20 cellular contexts compared by ENCODE assay signal in the genomic region with DNA sequence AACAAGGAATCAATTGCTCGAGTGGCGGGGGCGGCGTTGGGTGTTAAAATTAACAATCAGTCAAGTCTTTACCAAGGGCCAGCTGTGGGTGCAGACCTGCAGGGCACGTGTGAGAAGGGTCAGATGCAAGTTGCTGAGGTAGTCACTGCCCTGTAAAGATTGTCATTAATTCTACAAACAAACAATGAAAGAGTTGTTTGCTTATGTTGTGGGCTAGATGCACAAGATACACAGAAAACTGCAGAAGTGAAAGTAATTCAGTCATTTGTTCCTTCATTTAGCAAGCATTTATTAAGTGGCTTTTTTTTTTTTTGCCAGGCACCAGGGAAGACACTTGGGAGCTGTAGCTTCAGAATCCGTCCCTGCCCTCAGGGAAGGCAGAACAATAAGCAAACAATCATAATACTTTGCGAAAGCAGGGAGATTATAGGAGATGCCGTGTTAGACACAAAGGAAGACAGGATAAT.
A peak's percentile ranks its signal among the peaks of the same experiment; 100 is the strongest.
DNase-seq lines count a peak whose midpoint lies in the region; ATAC-seq and TF ChIP-seq lines count a peak whose summit lies in the region.
"Had no signal": no experiment of that assay in that cellular context is flagged by ENCODE, and none has a peak within 500 bp of the region (broad histone marks: within the 10 kb centered on the region; RNA-seq: fewer than 3 reads in every experiment).

No MANE protein-coding gene starts in this region.

- H3K4me1 Mint-ChIP-seq in progenitor cell of endocrine pancreas (ENCODE audit: low read depth), result peaks cover 15% of the 10 kb centered on the region

- H3K4me1 ChIP-seq in HAP-1, result peaks cover 6% of the 10 kb centered on the region
- H3K4me1 ChIP-seq: BE2C, uterus had no signal

- no peaks in the 10 kb centered on the region; the same call in 1 of the 2 replicates for H3K27me3 ChIP-seq in HAP-1 (ENCODE audit: low read depth)
- H3K27me3 ChIP-seq: uterus had no signal

- no peaks in the 10 kb centered on the region for H3K9me3 ChIP-seq in HAP-1
- H3K9me3 ChIP-seq: BE2C, uterus had no signal

- DNase-seq in HAP-1 (ENCODE audit: low spot score in 2 of 2) (peak; percentile 80 to 90), NCI-H345 (lab: John Stamatoyannopoulos, UW) (peak; percentile 19), choroid plexus epithelial cell (ENCODE audit: low read depth) (peak; percentile 17), progenitor cell of endocrine pancreas (ENCODE audit: low spot score, unreplicated experiment) (no peak), dermis blood vessel endothelial cell (no peak), NCI-H1436 treated with DMSO at 0.1 percent for 48 hours (lab: John Stamatoyannopoulos, UW) (no peak), omental fat pad (ENCODE audit: low spot score) (no peak)
- DNase-seq: activated CD8-positive, alpha-beta memory T cell treated with anti-CD3 and anti-CD28 coated beads, Interleukin-2, amount 50 U/mL, for 48 hours; activated naive CD4-positive, alpha-beta T cell treated with anti-CD3 and anti-CD28 coated beads, Interleukin-2, amount 50 U/mL, for 16 hours; BE2C; DMS 273 treated with DMSO at 0.1 percent for 48 hours; NCI-H1092 treated with DMSO at 0.1 percent for 48 hours; NCI-H510A; occipital lobe; T-helper 2 cell; uterus had no signal

- peaks cover 7% of the 10 kb centered on the region for H3K36me3 Mint-ChIP-seq in progenitor cell of endocrine pancreas (ENCODE audit: insufficient read depth)
- H3K36me3 Mint-ChIP-seq: IgD-negative memory B cell, mesothelial cell of epicardium had no signal

- H3K9me3 Mint-ChIP-seq in progenitor cell of endocrine pancreas (ENCODE audit: low read depth), result no peaks in the 10 kb centered on the region
- H3K9me3 Mint-ChIP-seq: IgD-negative memory B cell; mesothelial cell of epicardium; stimulated activated naive CD8-positive, alpha-beta T cell treated with anti-CD3 and anti-CD28 coated beads, Interleukin-15, Interleukin-2, amounts not matched to agents 100 ng/mL and 50 ng/mL, for 24 hours had no signal

- TF ChIP-seq CTCF in choroid plexus epithelial cell (conservative IDR thresholded peaks at IDR 0.05; ENCODE audit: low read depth, low read length) (no peak), progenitor cell of endocrine pancreas (IDR thresholded peaks at IDR 0.05; ENCODE audit: unreplicated experiment) (no peak), omental fat pad (IDR thresholded peaks at IDR 0.05) (no peak)

- peak overlapping the region; percentile 30 for H3K27ac Mint-ChIP-seq in progenitor cell of endocrine pancreas
- H3K27ac Mint-ChIP-seq: IgD-negative memory B cell; mesothelial cell of epicardium; stimulated activated naive CD8-positive, alpha-beta T cell treated with anti-CD3 and anti-CD28 coated beads, Interleukin-15, Interleukin-2, amounts not matched to agents 100 ng/mL and 50 ng/mL, for 24 hours had no signal

- no peak for ATAC-seq in HG03439 (IDR thresholded peaks at IDR 0.05; ENCODE audit: unreplicated experiment)
- no peak for ATAC-seq in omental fat pad (ENCODE audit: low FRiP score)

- in situ Hi-C loops in HAP-1 (cut with MboI; ENCODE audit: low sequenced_read_pairs), result loop anchor here (25.0 kb wide), 1 partner anchor 420 kb away; no protein-coding TSS in a partner anchor

- peaks cover 4% of the 10 kb centered on the region; the same call in 1 of the 2 replicates for H3K36me3 ChIP-seq in HAP-1 (replicated peaks)
- H3K36me3 ChIP-seq: BE2C, uterus had no signal

- H3K27me3 Mint-ChIP-seq in progenitor cell of endocrine pancreas, result no peaks in the 10 kb centered on the region

- no peak overlapping the region for H3K4me3 Mint-ChIP-seq in progenitor cell of endocrine pancreas (ENCODE audit: low read depth)
- H3K4me3 Mint-ChIP-seq: mesothelial cell of epicardium; stimulated activated naive CD8-positive, alpha-beta T cell treated with anti-CD3 and anti-CD28 coated beads, Interleukin-15, Interleukin-2, amounts not matched to agents 100 ng/mL and 50 ng/mL, for 24 hours had no signal

- H3K4me3 ChIP-seq in HAP-1 (no peak overlapping the region), choroid plexus epithelial cell (ENCODE audit: low read depth, low read length) (peak overlapping the region; percentile 17)
- H3K4me3 ChIP-seq: uterus had no signal

Comparison
In these comparisons a context has a peak if more than half of its experiments do, and no peak if none do; other contexts are left out.
1. DNase-seq: peak in HAP-1 (2 of 2), NCI-H345 (single experiment) and choroid plexus epithelial cell (single experiment); none in progenitor cell of endocrine pancreas (single experiment), dermis blood vessel endothelial cell (single experiment), NCI-H1436 treated with DMSO at 0.1 percent for 48 hours (single experiment) and omental fat pad (single experiment).